In genomic region chr12:121784460-121784859, GRCh38 we compare ENCODE assay signal across 1 cellular context.
TF ChIP-seq lines count a peak whose summit lies in the region.

No MANE protein-coding gene starts in this region.

TF ChIP-seq in WTC11, 78 proteins besides CTCF, POLR2A, EP300 and RAD21 (continued from another document):
- TF ChIP-seq CDX4 (CRISPR knock-in tag; IDR thresholded peaks at IDR 0.05; ENCODE audit: borderline replicate concordance) (no peak), TP53 (CRISPR knock-in tag; IDR thresholded peaks at IDR 0.05) (no peak), GRHL2 (CRISPR knock-in tag; IDR thresholded peaks at IDR 0.05; ENCODE audit: insufficient replicate concordance, severe bottlenecking) (no peak), ZNF263 (CRISPR knock-in tag; IDR thresholded peaks at IDR 0.05; ENCODE audit: low read depth) (no peak), NFYB (CRISPR knock-in tag; conservative IDR thresholded peaks at IDR 0.05; ENCODE audit: low read depth) (no peak), ZNF317 (CRISPR knock-in tag; IDR thresholded peaks at IDR 0.05; ENCODE audit: borderline replicate concordance, low read depth) (no peak), SOX15 (CRISPR knock-in tag; IDR thresholded peaks at IDR 0.05) (no peak), ATF6 (CRISPR knock-in tag; IDR thresholded peaks at IDR 0.05) (no peak), SMAD3 (CRISPR knock-in tag; IDR thresholded peaks at IDR 0.05; ENCODE audit: borderline replicate concordance) (no peak), GTF2I (CRISPR knock-in tag; conservative IDR thresholded peaks at IDR 0.05) (no peak)
